ENCODE assay signal across 39 cellular contexts in the genomic region with DNA sequence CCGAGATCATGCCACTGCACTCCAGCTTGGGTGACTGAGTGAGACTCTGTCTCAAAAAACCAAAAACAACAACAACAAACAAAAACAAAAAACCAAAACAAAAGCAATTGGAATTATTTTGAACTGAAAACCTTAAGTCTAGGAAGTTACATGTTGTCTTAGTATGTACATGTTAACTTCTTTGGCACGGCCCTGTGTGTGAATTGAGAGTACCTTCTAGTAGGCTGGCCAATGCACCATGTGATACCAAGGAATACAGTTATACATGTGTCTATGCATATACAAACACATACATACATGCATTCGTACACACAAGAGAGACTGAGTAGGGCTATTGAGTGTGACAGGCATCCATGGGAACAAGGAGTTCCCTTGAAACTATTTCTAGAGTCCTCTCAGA. TPM values are rescaled to one million over a fixed set of nuclear protein-coding genes. Genes with fewer than 3 reads are reported as not detected.
"Had no signal": no experiment of that assay in that cellular context is flagged by ENCODE, and none has a peak within 500 bp of the region (broad histone marks: within the 10 kb centered on the region; RNA-seq: fewer than 3 reads in every experiment).

No MANE protein-coding gene starts in this region.

- H3K27me3 Mint-ChIP-seq: activated B cell treated with CpG ODN at 0.5 μM for 24 hours; activated CD4-positive, alpha-beta memory T cell treated with anti-CD3 and anti-CD28 coated beads for 36 hours; activated CD4-positive, alpha-beta T cell treated with anti-CD3 and anti-CD28 coated beads, Interleukin-2, amount 10 ng/mL, durations not matched to agents 24 days and 14 days; activated CD8-positive, alpha-beta T cell treated with anti-CD3 and anti-CD28 coated beads for 36 hours; activated naive CD8-positive, alpha-beta T cell treated with anti-CD3 and anti-CD28 coated beads for 36 hours; activated T-helper 17 cell treated with anti-CD3 and anti-CD28 coated beads, Interleukin-2, amount 50 U/mL, for 72 hours had no signal

- ATAC-seq: activated CD8-positive, alpha-beta T cell treated with anti-CD3 and anti-CD28 coated beads for 36 hours; activated naive CD4-positive, alpha-beta T cell treated with anti-CD3 and anti-CD28 coated beads, Interleukin-2, amount 50 U/mL, for 72 hours; activated T-cell treated with anti-CD3 and anti-CD28 coated beads, Interleukin-2, amount 50 U/mL, for 4 hours; activated T-cell treated with anti-CD3 and anti-CD28 coated beads, Interleukin-2, amount 50 U/mL, for 72 hours; activated T-helper 17 cell treated with anti-CD3 and anti-CD28 coated beads, Interleukin-2, amount 50 U/mL, for 72 hours; body of pancreas had no signal

- H3K27ac Mint-ChIP-seq: activated B cell treated with CpG ODN at 0.5 μM for 24 hours; activated CD4-positive, alpha-beta memory T cell treated with anti-CD3 and anti-CD28 coated beads for 36 hours; activated CD4-positive, alpha-beta T cell treated with anti-CD3 and anti-CD28 coated beads, Interleukin-2, amount 10 ng/mL, durations not matched to agents 24 days and 14 days; activated CD8-positive, alpha-beta T cell treated with anti-CD3 and anti-CD28 coated beads for 36 hours; activated naive CD4-positive, alpha-beta T cell treated with anti-CD3 and anti-CD28 coated beads for 36 hours; activated naive CD4-positive, alpha-beta T cell treated with anti-CD3 and anti-CD28 coated beads, Interleukin-2, amount 50 U/mL, for 72 hours; activated naive CD8-positive, alpha-beta T cell treated with anti-CD3 and anti-CD28 coated beads for 36 hours; activated T-cell treated with anti-CD3 and anti-CD28 coated beads, Interleukin-2, amount 50 U/mL, for 72 hours; activated T-helper 1 cell treated with anti-CD3 and anti-CD28 coated beads, Interleukin-12 subunit alpha, Interleukin-12 subunit beta, Interleukin-2, Interleukin-4 antibody, amounts not matched to agents 30 ng/mL and 10 ng/mL and 1 ng/mL, durations not matched to agents 14 hours and 24 hours and 36 hours; activated T-helper 17 cell treated with anti-CD3 and anti-CD28 coated beads, Interleukin-2, amount 50 U/mL, for 72 hours; T-helper 1 cell treated with Interleukin-12 subunit alpha and Interleukin-12 subunit beta and Interleukin-4 antibody, amounts not matched to agents 30 μg/mL and 1 μg/mL, for 36 hours; T-helper 2 cell treated with Interferon-gamma antibody and Interleukin-4, amounts not matched to agents 5 μg/mL and 100 μg/mL, for 36 hours had no signal

- DNase-seq: activated B cell treated with CpG ODN at 0.5 μM for 24 hours; activated CD4-positive, alpha-beta memory T cell treated with anti-CD3 and anti-CD28 coated beads for 36 hours; activated CD4-positive, alpha-beta T cell treated with anti-CD3 and anti-CD28 coated beads for 4 hours; activated CD4-positive, alpha-beta T cell treated with anti-CD3 and anti-CD28 coated beads, Interleukin-2, amount 10 ng/mL, durations not matched to agents 24 days and 14 days; activated CD4-positive, alpha-beta T cell treated with anti-CD3 and anti-CD28 coated beads, Interleukin-2, amount 50 U/mL, for 1 hour; activated CD4-positive, alpha-beta T cell treated with anti-CD3 and anti-CD28 coated beads, Interleukin-2, amount 50 U/mL, for 4 hours; activated CD4-positive, CD25-positive, alpha-beta regulatory T cell treated with anti-CD3 and anti-CD28 coated beads, Interleukin-2, amount 50 U/mL, for 72 hours; activated CD8-positive, alpha-beta memory T cell treated with anti-CD3 and anti-CD28 coated beads, Interleukin-2, amount 50 U/mL, for 4 hours; activated CD8-positive, alpha-beta T cell treated with anti-CD3 and anti-CD28 coated beads for 36 hours; activated effector memory CD4-positive, alpha-beta T cell treated with anti-CD3 and anti-CD28 coated beads, Interleukin-2, amount 50 U/mL, for 16 hours; activated gamma-delta T cell treated with Interleukin-2 at 50 U/mL for 16 hours; activated naive CD4-positive, alpha-beta T cell; activated naive CD4-positive, alpha-beta T cell treated with anti-CD3 and anti-CD28 coated beads for 36 hours; activated naive CD4-positive, alpha-beta T cell treated with anti-CD3 and anti-CD28 coated beads, Interleukin-2, amount 50 U/mL, for 16 hours; activated naive CD8-positive, alpha-beta T cell treated with anti-CD3 and anti-CD28 coated beads for 36 hours; activated T-cell treated with anti-CD3 and anti-CD28 coated beads for 4 hours; activated T-cell treated with anti-CD3 and anti-CD28 coated beads, Interleukin-2, amount 50 U/mL, for 1 hour; activated T-cell treated with anti-CD3 and anti-CD28 coated beads, Interleukin-2, amount 50 U/mL, for 4 hours; activated T-cell treated with anti-CD3 and anti-CD28 coated beads, Interleukin-2, amount 50 U/mL, for 72 hours; adrenal gland; amniotic stem cell; body of pancreas; brain microvascular endothelial cell; central memory CD4-positive, alpha-beta T cell; T-helper 1 cell; T-helper 2 cell; T-helper 9 cell had no signal

- H3K4me3 Mint-ChIP-seq: activated B cell treated with CpG ODN at 0.5 μM for 24 hours; activated CD4-positive, alpha-beta memory T cell treated with anti-CD3 and anti-CD28 coated beads for 36 hours; activated CD4-positive, alpha-beta T cell treated with anti-CD3 and anti-CD28 coated beads, Interleukin-2, amount 10 ng/mL, durations not matched to agents 24 days and 14 days; activated CD8-positive, alpha-beta T cell treated with anti-CD3 and anti-CD28 coated beads for 36 hours; activated naive CD4-positive, alpha-beta T cell treated with anti-CD3 and anti-CD28 coated beads for 36 hours; activated naive CD8-positive, alpha-beta T cell treated with anti-CD3 and anti-CD28 coated beads for 36 hours; activated T-cell treated with anti-CD3 and anti-CD28 coated beads, Interleukin-2, amount 50 U/mL, for 4 hours; activated T-cell treated with anti-CD3 and anti-CD28 coated beads, Interleukin-2, amount 50 U/mL, for 72 hours; activated T-helper 1 cell treated with anti-CD3 and anti-CD28 coated beads, Interleukin-12 subunit alpha, Interleukin-12 subunit beta, Interleukin-2, Interleukin-4 antibody, amounts not matched to agents 30 ng/mL and 10 ng/mL and 1 ng/mL, durations not matched to agents 14 hours and 24 hours and 36 hours; activated T-helper 17 cell treated with anti-CD3 and anti-CD28 coated beads, Interleukin-2, amount 50 U/mL, for 72 hours; T-helper 1 cell treated with Interleukin-12 subunit alpha and Interleukin-12 subunit beta and Interleukin-4 antibody, amounts not matched to agents 30 μg/mL and 1 μg/mL, for 36 hours; T-helper 2 cell treated with Interferon-gamma antibody and Interleukin-4, amounts not matched to agents 5 μg/mL and 100 μg/mL, for 36 hours had no signal

- H3K4me1 ChIP-seq: adrenal gland, body of pancreas, breast epithelium had no signal

- H3K27ac ChIP-seq: adrenal gland, body of pancreas, brain microvascular endothelial cell, breast epithelium, VCaP had no signal

- H3K4me1 Mint-ChIP-seq: activated B cell treated with CpG ODN at 0.5 μM for 24 hours; activated CD4-positive, alpha-beta T cell treated with anti-CD3 and anti-CD28 coated beads, Interleukin-2, amount 10 ng/mL, durations not matched to agents 24 days and 14 days; activated naive CD8-positive, alpha-beta T cell treated with anti-CD3 and anti-CD28 coated beads for 36 hours; activated T-helper 17 cell treated with anti-CD3 and anti-CD28 coated beads, Interleukin-2, amount 50 U/mL, for 72 hours had no signal

- H3K36me3 Mint-ChIP-seq: activated CD4-positive, alpha-beta memory T cell treated with anti-CD3 and anti-CD28 coated beads for 36 hours; activated naive CD8-positive, alpha-beta T cell treated with anti-CD3 and anti-CD28 coated beads for 36 hours had no signal

- H3K4me3 ChIP-seq: adrenal gland, body of pancreas, breast epithelium had no signal

- H3K9me3 Mint-ChIP-seq: activated T-cell treated with anti-CD3 and anti-CD28 coated beads, Interleukin-2, amount 50 U/mL, for 4 hours; activated T-helper 17 cell treated with anti-CD3 and anti-CD28 coated beads, Interleukin-2, amount 50 U/mL, for 72 hours had no signal

- H3K36me3 ChIP-seq: adrenal gland, brain microvascular endothelial cell, breast epithelium had no signal

- FAIRE-seq: astrocyte, TTC549 had no signal

- H3K27me3 ChIP-seq: adrenal gland, body of pancreas, brain microvascular endothelial cell, breast epithelium had no signal

RNA-seq across cellular contexts. Expression of gene TPTE, which starts 18.6 kb away (rescaled TPM):
- total RNA-seq: activated B cell treated with CpG ODN at 0.5 μM for 24 hours; activated CD4-positive, alpha-beta memory T cell treated with anti-CD3 and anti-CD28 coated beads for 36 hours; activated CD4-positive, alpha-beta T cell treated with anti-CD3 and anti-CD28 coated beads, Interleukin-2, amount 10 ng/mL, durations not matched to agents 24 days and 14 days; activated CD8-positive, alpha-beta memory T cell treated with anti-CD3 and anti-CD28 coated beads for 36 hours; activated CD8-positive, alpha-beta T cell treated with anti-CD3 and anti-CD28 coated beads for 36 hours; activated naive CD4-positive, alpha-beta T cell treated with anti-CD3 and anti-CD28 coated beads for 36 hours; activated naive CD4-positive, alpha-beta T cell treated with anti-CD3 and anti-CD28 coated beads, Interleukin-2, amount 50 U/mL, for 72 hours; activated naive CD8-positive, alpha-beta T cell treated with anti-CD3 and anti-CD28 coated beads for 36 hours; activated T-cell treated with anti-CD3 and anti-CD28 coated beads, Interleukin-2, amount 50 U/mL, for 4 hours; activated T-helper 1 cell treated with anti-CD3 and anti-CD28 coated beads, Interleukin-12 subunit alpha, Interleukin-12 subunit beta, Interleukin-2, Interleukin-4 antibody, amounts not matched to agents 30 ng/mL and 10 ng/mL and 1 ng/mL, durations not matched to agents 14 hours and 24 hours and 36 hours; activated T-helper 17 cell treated with anti-CD3 and anti-CD28 coated beads, Interleukin-2, amount 50 U/mL, for 72 hours; adrenal gland; astrocyte; body of pancreas; breast epithelium; cardiac septum; cerebellum had no signal
